Comparison of ENCODE assay signal across 1 cellular context in the genomic region with DNA sequence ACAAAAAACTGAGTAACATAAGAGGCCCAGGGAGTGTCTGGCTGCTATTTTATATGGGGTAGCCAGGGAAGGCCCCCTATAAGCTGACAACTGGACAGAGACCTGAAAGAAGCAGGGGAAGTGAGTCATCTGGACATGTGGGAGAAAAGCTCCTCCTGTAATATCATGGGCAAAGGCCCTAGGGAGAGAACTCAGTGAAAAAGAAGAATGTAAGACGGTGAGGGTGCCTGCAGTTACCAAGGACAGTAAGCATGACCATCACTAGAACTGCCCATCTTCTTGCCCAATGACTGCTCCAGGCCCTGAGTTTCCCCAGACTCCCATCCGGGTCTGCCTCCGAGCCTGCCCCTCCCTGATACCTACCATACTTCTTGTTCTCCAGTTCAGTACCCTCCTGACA.
TF ChIP-seq lines count a peak whose summit lies in the region.

No MANE protein-coding gene starts in this region.

TF ChIP-seq in GM23338, 12 proteins besides CTCF, POLR2A, EP300 and RAD21 (continued from another document):
- TF ChIP-seq ZNF462 (CRISPR knock-in tag; IDR thresholded peaks at IDR 0.05), result no peak
- no peak for TF ChIP-seq ETS1 (IDR thresholded peaks at IDR 0.05)
